In the genomic region with DNA sequence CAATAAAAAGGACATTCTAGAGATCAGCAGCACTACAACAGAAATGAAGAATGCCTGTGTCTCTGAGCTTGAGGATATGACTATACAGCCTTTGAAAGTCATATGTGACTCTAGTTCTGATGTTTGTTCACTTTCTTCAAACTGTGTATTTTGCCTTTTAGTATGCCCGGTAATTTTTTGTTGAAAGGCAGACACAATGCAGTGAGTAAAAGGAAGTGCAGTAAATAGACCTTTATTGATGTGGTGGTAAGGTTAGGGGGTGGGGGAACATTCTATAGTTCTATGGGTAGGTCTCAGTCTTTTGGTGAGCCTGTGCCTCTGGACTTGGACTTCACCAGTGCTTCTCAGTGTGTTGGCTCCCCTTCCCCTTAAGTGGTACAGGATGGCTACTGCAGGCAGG, we compare ENCODE assay signal across 22 cellular contexts.
DNase-seq lines count a peak whose midpoint lies in the region; ATAC-seq and FAIRE-seq lines count a peak whose summit lies in the region.
"Had no signal": no experiment of that assay in that cellular context is flagged by ENCODE, and none has a peak within 500 bp of the region (broad histone marks: within the 10 kb centered on the region; RNA-seq: fewer than 3 reads in every experiment).

No MANE protein-coding gene starts in this region.

- H3K9ac ChIP-seq in BLaER1: no peak overlapping the region

- peak overlapping the region; percentile 21; the same call in 1 of the 2 replicates for H3K4me2 ChIP-seq in BLaER1
- H3K4me2 ChIP-seq: A549 had no signal

- no peaks in the 10 kb centered on the region for H3K27me3 ChIP-seq in BLaER1

- peaks cover 21% of the 10 kb centered on the region for H3K4me1 ChIP-seq in BLaER1
- H3K4me1 ChIP-seq: A549 had no signal

- peak; percentile 68 for FAIRE-seq in urothelium cell line (lab: Jason Lieb, UNC)
- FAIRE-seq: A549, G401.6, GM12892, GM18507, HTR-8/SVneo had no signal

- no peak overlapping the region for H3K4me3 ChIP-seq in BLaER1
- H3K4me3 ChIP-seq: A549 had no signal

- H3K27ac ChIP-seq in BLaER1: no peak overlapping the region
- H3K27ac ChIP-seq: 22Rv1, A549 had no signal

- H4K20me1 ChIP-seq in BLaER1: no peaks in the 10 kb centered on the region

- DNase-seq in DMS53 (lab: John Stamatoyannopoulos, UW) (peak; percentile 25), DMS53 treated with DMSO at 0.1 percent for 48 hours (lab: John Stamatoyannopoulos, UW; ENCODE audit: unreplicated experiment) (no peak), SHP77 treated with DMSO at 0.1 percent for 48 hours (lab: John Stamatoyannopoulos, UW) (peak; percentile 50), urothelium cell line (ENCODE audit: low spot score) (no peak), NCI-H446 treated with DMSO at 0.1 percent for 48 hours (lab: John Stamatoyannopoulos, UW) (no peak)
- DNase-seq: AML-193; Calu3; CD8-positive, alpha-beta T cell; GOT3; H7; HFFc6; IMR-90; KBM-7 had no signal

- H3K36me3 ChIP-seq in BLaER1: no peaks in the 10 kb centered on the region

- ATAC-seq in HG03196 (IDR thresholded peaks at IDR 0.05; ENCODE audit: unreplicated experiment): no peak
- ATAC-seq: A549; CD8-positive, alpha-beta T cell; HCT116 had no signal

- H3K9me3 ChIP-seq in BLaER1: 0 out of 2 replicates have a peak, but pooled peaks cover 5% of the 10 kb centered on the region
- H3K9me3 ChIP-seq: A549 had no signal

Comparison
In these comparisons a context has a peak if more than half of its experiments do, and no peak if none do; other contexts are left out.
1. DNase-seq: peak in DMS53 (single experiment) and SHP77 treated with DMSO at 0.1 percent for 48 hours (single experiment); none in DMS53 treated with DMSO at 0.1 percent for 48 hours (single experiment), urothelium cell line (single experiment) and NCI-H446 treated with DMSO at 0.1 percent for 48 hours (single experiment).